ENCODE assay signal across 8 cellular contexts in genomic region chrX:11787564-11787963, GRCh38. TPM values are rescaled to one million over a fixed set of nuclear protein-coding genes. Genes with fewer than 3 reads are reported as not detected.
DNase-seq lines count a peak whose midpoint lies in the region; ATAC-seq, FAIRE-seq and TF ChIP-seq lines count a peak whose summit lies in the region.

No MANE protein-coding gene starts in this region.

- peak; percentile 91 for ATAC-seq in K562
- ATAC-seq in GM19035 (IDR thresholded peaks at IDR 0.05; ENCODE audit: unreplicated experiment) = no peak
- no peak for ATAC-seq in HG02588 (IDR thresholded peaks at IDR 0.05; ENCODE audit: unreplicated experiment)

- no peaks in the 10 kb centered on the region for H4K20me1 ChIP-seq in K562 (replicated peaks; ENCODE audit: control insufficient read depth, insufficient read depth, low read length)

- TF ChIP-seq EP300 in K562 (IDR thresholded peaks at IDR 0.05; ENCODE audit: low read length) = no peak

- H3K27ac ChIP-seq in K562 (ENCODE audit: extremely low read depth, low read depth, low read length) (no peak overlapping the region), kidney (ENCODE audit: low read depth in 2 of 2, low read length in 2 of 2) (no peak overlapping the region)

- intact Hi-C loops in K562 (cut with micrococcal nuclease) (loop anchor here (5.0 kb wide), 2 partner anchors 120 to 915 kb away; no protein-coding TSS in a partner anchor), kidney (cut with DNase I) (no loop called here)

- H3K9me1 ChIP-seq in K562 (ENCODE audit: control insufficient read depth, insufficient read depth, low read length) = no peaks in the 10 kb centered on the region

- no peak overlapping the region for H3K9ac ChIP-seq in K562 (ENCODE audit: insufficient read depth in 1 of 2, low read depth in 2 of 2, low read length in 2 of 2)
- H3K9ac ChIP-seq in kidney (ENCODE audit: low read length in 2 of 2) = no peak overlapping the region

- TF ChIP-seq CTCF in K562 (IDR thresholded peaks at IDR 0.05 in 2 of 3, conservative IDR thresholded peaks at IDR 0.05 in 1 of 3; ENCODE audit: insufficient read depth in 2 of 3, low read depth in 1 of 3, low read length in 3 of 3) = peak; percentile 61 to 67 (median 62)
- TF ChIP-seq CTCF in kidney (IDR thresholded peaks at IDR 0.05; ENCODE audit: borderline replicate concordance, extremely low read depth, insufficient read depth) = peak; percentile 45

- H3K4me2 ChIP-seq in K562 (ENCODE audit: insufficient read depth, low read length) = no peak overlapping the region

- 0 out of 2 replicates have a peak overlapping the region, but pooled peaks have one; percentile 37 for H2AFZ ChIP-seq in K562 (ENCODE audit: low read depth, low read length)

- H3K4me3 ChIP-seq in K562 = no peak overlapping the region
- peak overlapping the region in 1 of 2 donors; percentile 28 for H3K4me3 ChIP-seq in kidney (ENCODE audit: low read length in 2 of 2)

- TF ChIP-seq POLR2A in K562 (conservative IDR thresholded peaks at IDR 0.05) = no peak

- 29% methylated on average over 13 of the region's 18 CpGs for WGBS in K562 (ENCODE audit: insufficient coverage, low coverage, missing lambda C conversion rate)

- in situ Hi-C loops in K562 (cut with MboI) = no loop called here

- H3K4me1 ChIP-seq in K562 (replicated peaks in 1 of 2; ENCODE audit: control insufficient read depth in 2 of 2, insufficient read depth in 2 of 2, low read length in 2 of 2) (peaks cover 0 to 4% of the 10 kb centered on the region in 2 experiments; a peak in 1 of 5 replicates), kidney (ENCODE audit: control insufficient read depth in 1 of 2, insufficient read depth in 1 of 2, low read depth in 1 of 2, low read length in 2 of 2) (no peaks in the 10 kb centered on the region)

- peak; percentile 40 for FAIRE-seq in K562 (lab: Jason Lieb, UNC)
- no peak for FAIRE-seq in kidney (lab: Jason Lieb, UNC)

- peak; percentile 11 to 41; a peak in 1 of 4 replicates for TF ChIP-seq RAD21 in K562 (CRISPR knock-in tag; conservative IDR thresholded peaks at IDR 0.05 in 1 of 2, IDR thresholded peaks at IDR 0.05 in 1 of 2)

- DNase-seq in NCI-H82 (lab: John Stamatoyannopoulos, UW) = peak; percentile 35
- no peak for DNase-seq in NCI-H82 treated with DMSO at 0.1 percent for 48 hours (lab: John Stamatoyannopoulos, UW; ENCODE audit: unreplicated experiment)
- peak; percentile 65 for DNase-seq in T-helper 9 cell
- peak; percentile 34 to 67 (median 42) for DNase-seq in K562 (ENCODE audit: extremely low read depth in 1 of 4, low spot score in 3 of 4)
- DNase-seq in kidney = peak; percentile 65
- peak; percentile 52 to 71 for DNase-seq in stimulated activated CD4-positive, alpha-beta T cell treated with anti-CD3 and anti-CD28 coated beads, Interleukin-15, amount 100 ng/mL, for 48 hours (ENCODE audit: low read depth in 2 of 2)

- CTCF ChIA-PET in K562 (lab: Yijun Ruan, JAX; ENCODE audit: low intra/inter-chr PET ratio) = no interaction called here

- no peaks in the 10 kb centered on the region for H3K9me3 ChIP-seq in K562 (replicated peaks; ENCODE audit: control insufficient read depth, insufficient read depth, low read depth, low read length)
- H3K9me3 ChIP-seq in kidney (ENCODE audit: control insufficient read depth in 1 of 2, low read length in 2 of 2) = no peaks in the 10 kb centered on the region

- no peaks in the 10 kb centered on the region for H3K27me3 ChIP-seq in K562 (ENCODE audit: control insufficient read depth in 2 of 2, insufficient read depth in 2 of 2, low read length in 2 of 2)

- no TSS peak for BruUV-seq in K562 (replicated peaks; lab: Mats Ljungman, UMichigan)

- POLR2A ChIA-PET in K562 (lab: Yijun Ruan, JAX) = no interaction called here

- H3K36me3 ChIP-seq in K562 (ENCODE audit: control insufficient read depth, insufficient read depth, low read length) = no peaks in the 10 kb centered on the region
- no peaks in the 10 kb centered on the region for H3K36me3 ChIP-seq in kidney (ENCODE audit: control insufficient read depth in 1 of 2, insufficient read depth in 2 of 2, low read length in 2 of 2)

- H3K79me2 ChIP-seq in K562 (ENCODE audit: control insufficient read depth, insufficient read depth, low read length) = no peaks in the 10 kb centered on the region

TF ChIP-seq in K562, 482 proteins besides CTCF, POLR2A, EP300 and RAD21:
- TF ChIP-seq ETV1 (tag; conservative IDR thresholded peaks at IDR 0.05; ENCODE audit: low read depth) (peak; percentile 51; the same call in 1 of the 2 replicates), SMC3 (conservative IDR thresholded peaks at IDR 0.05; ENCODE audit: insufficient read depth, low read depth, low read length) (0 out of 2 replicates have a peak, but pooled peaks have one; percentile 38), YY1 (IDR thresholded peaks at IDR 0.05; ENCODE audit: borderline replicate concordance in 1 of 3, control insufficient read depth in 1 of 3, extremely low read depth in 1 of 3, insufficient read depth in 3 of 3, insufficient read length in 1 of 3, insufficient replicate concordance in 2 of 3, low read depth in 1 of 3, low read length in 2 of 3) (no peak)

RNA-seq across cellular contexts. Expression of gene MSL3, which starts 29.5 kb away (rescaled TPM):
- total RNA-seq in K562 (2011; cell fraction: chromatin; rRNA removed; ENCODE audit: low replicate concordance) = 36.6 and 51.8 TPM in 2 replicates
- total RNA-seq in K562 (2011; cell fraction: nucleolus; rRNA removed) = 30.7 and 37.9 TPM in 2 replicates
- 46.8 and 67.8 TPM in 2 replicates for total RNA-seq in K562 (2011; cell fraction: nucleoplasm; rRNA removed)
- total RNA-seq in K562 (2014; rRNA removed) (21.3 and 31.2 TPM in 2 replicates), K562 (2014; rRNA removed; fragmentation: Illumina TruSeq; extraction: Trizol) (23.5 and 30.1 TPM in 2 replicates), K562 (2015; rRNA removed; fragmentation: Illumina TruSeq; extraction: Trizol) (21.4 and 23.1 TPM in 2 replicates), K562 (2021) (26.5 and 27.1 TPM in 2 replicates), kidney (27.1 TPM)
- polyA plus RNA-seq in K562 (2011; rRNA removed) (38.2 and 38.6 TPM in 2 replicates), K562 (2014; fragmentation: Illumina TruSeq; extraction: Trizol) (33.5 and 35.3 TPM in 2 replicates), K562 (2014; fragmentation: Nextera tagmentation; extraction: Ambion mirVana) (10 to 100 TPM; 26.4 to 39.9 TPM), K562 (2014; rRNA removed) (27.6 and 32.5 TPM in 2 replicates), kidney (ENCODE audit: insufficient read depth, low read depth, low replicate concordance) (16.3 TPM)
- polyA plus RNA-seq in K562 (2011; cell fraction: cytosol; rRNA removed) = 21.2 and 30.3 TPM in 2 replicates
- 98.6 and 112 TPM in 2 replicates for polyA plus RNA-seq in K562 (2011; cell fraction: nucleus; rRNA removed)
- 23.7 and 26.5 TPM in 2 replicates for polyA plus RNA-seq in K562 (2012)
- 27.2 and 29.5 TPM in 2 replicates for polyA minus RNA-seq in K562 (2011; rRNA and poly(A)+ RNA removed)
- 17.9 and 21.7 TPM in 2 replicates for polyA minus RNA-seq in K562 (2011; cell fraction: cytosol; rRNA and poly(A)+ RNA removed)
- polyA minus RNA-seq in K562 (2011; cell fraction: nucleus; rRNA and poly(A)+ RNA removed) = 38.2 and 51.4 TPM in 2 replicates
